Comparison of ENCODE assay signal across 28 cellular contexts in the genomic region with DNA sequence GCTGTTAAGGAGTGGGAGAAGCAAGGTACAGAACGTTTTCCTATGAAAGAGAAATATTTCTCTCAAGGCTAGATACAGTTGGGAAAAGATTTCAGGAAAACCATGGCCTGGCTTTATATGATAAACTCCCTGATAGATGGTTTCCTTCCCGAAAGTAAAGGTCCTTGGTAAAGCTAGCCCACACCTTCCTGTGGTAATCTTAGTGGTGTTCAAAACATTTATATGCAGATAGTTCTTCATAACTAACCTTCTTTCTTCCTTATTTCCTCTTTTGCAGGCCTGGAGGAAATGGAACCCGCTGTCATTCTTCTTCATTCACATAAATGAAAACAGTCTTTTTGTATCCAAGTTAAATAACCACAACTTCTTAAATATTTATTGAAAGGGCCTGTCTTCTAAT.
"Had no signal": no experiment of that assay in that cellular context is flagged by ENCODE, and none has a peak within 500 bp of the region (broad histone marks: within the 10 kb centered on the region; RNA-seq: fewer than 3 reads in every experiment).

No MANE protein-coding gene starts in this region.

- H3K27me3 ChIP-seq: ascending aorta, body of pancreas had no signal

- H3K4me1 ChIP-seq: ascending aorta, body of pancreas had no signal

- H3K27ac ChIP-seq: ascending aorta, body of pancreas, KMS-11, SK-N-MC had no signal

- H3K9me3 ChIP-seq: ascending aorta, body of pancreas had no signal

- DNase-seq: activated B cell treated with CpG ODN at 0.5 μM for 24 hours; activated CD4-positive, alpha-beta memory T cell treated with anti-CD3 and anti-CD28 coated beads for 36 hours; activated CD4-positive, alpha-beta T cell treated with anti-CD3 and anti-CD28 coated beads for 1 hour; activated CD4-positive, alpha-beta T cell treated with anti-CD3 and anti-CD28 coated beads, Interleukin-2, amount 10 ng/mL, durations not matched to agents 24 days and 14 days; activated CD8-positive, alpha-beta memory T cell treated with anti-CD3 and anti-CD28 coated beads for 24 hours; activated effector memory CD4-positive, alpha-beta T cell treated with anti-CD3 and anti-CD28 coated beads, Interleukin-2, amount 50 U/mL, for 16 hours; activated naive CD4-positive, alpha-beta T cell treated with Interleukin-2 at 50 U/mL for 16 hours; activated naive CD8-positive, alpha-beta T cell treated with anti-CD3 and anti-CD28 coated beads, Interleukin-2, amount 50 U/mL, for 24 hours; activated T-cell treated with anti-CD3 and anti-CD28 coated beads, Interleukin-2, amount 50 U/mL, for 4 hours; amniotic stem cell; body of pancreas; central memory CD4-positive, alpha-beta T cell; IMR-90; MM.1S; NCI-H1048; NCI-H146; NCI-H187 treated with DMSO at 0.1 percent for 48 hours; NCI-H2171; NCI-H2227 treated with DMSO at 0.1 percent for 48 hours; NCI-H446 treated with DMSO at 0.1 percent for 48 hours; NCI-H526; NCI-H82; SIG-M5; T-helper 1 cell had no signal

- ATAC-seq: activated naive CD4-positive, alpha-beta T cell treated with anti-CD3 and anti-CD28 coated beads, Interleukin-2, amount 50 U/mL, for 72 hours; activated naive CD8-positive, alpha-beta T cell treated with anti-CD3 and anti-CD28 coated beads, Interleukin-2, amount 50 U/mL, for 24 hours; activated T-cell treated with anti-CD3 and anti-CD28 coated beads, Interleukin-2, amount 50 U/mL, for 4 hours; body of pancreas had no signal

- H3K36me3 ChIP-seq: ascending aorta had no signal

- H3K4me3 ChIP-seq: ascending aorta, body of pancreas, SK-N-MC had no signal
